8 cellular contexts compared by ENCODE assay signal in genomic region chr1:179814513-179814838, GRCh38.
DNase-seq lines count a peak whose midpoint lies in the region; ATAC-seq and TF ChIP-seq lines count a peak whose summit lies in the region.

No MANE protein-coding gene starts in this region.

- TF ChIP-seq CTCF in AG10803 (conservative IDR thresholded peaks at IDR 0.05; ENCODE audit: low read length) = no peak

- H3K27me3 ChIP-seq in mononuclear cell (ENCODE audit: insufficient read depth, low read length) = no peaks in the 10 kb centered on the region

- ATAC-seq in GM19463 (IDR thresholded peaks at IDR 0.05; ENCODE audit: unreplicated experiment) (peak; percentile 40), HG02678 (IDR thresholded peaks at IDR 0.05; ENCODE audit: unreplicated experiment) (no peak)

- H3K4me3 ChIP-seq in AG10803 (ENCODE audit: low read length) (peak overlapping the region; percentile 60), mononuclear cell (ENCODE audit: low read length) (peak overlapping the region; percentile 43)
- peak overlapping the region; percentile 57 for H3K4me3 ChIP-seq in Jurkat, Clone E6-1 (ENCODE audit: low read length)

- H3K27ac ChIP-seq in cingulate gyrus (ENCODE audit: low read depth, low read length) = peak overlapping the region; percentile 41

- DNase-seq in AG10803 (ENCODE audit: low read depth) (no peak), pons (ENCODE audit: low spot score) (no peak)
- DNase-seq in Jurkat, Clone E6-1 (ENCODE audit: low read depth, low spot score) = no peak
- DNase-seq in stimulated activated CD4-positive, alpha-beta T cell treated with anti-CD3 and anti-CD28 coated beads, Interleukin-12 subunit alpha, Interleukin-12 subunit beta, amount 100 ng/mL, for 4 hours = no peak

- H3K4me1 ChIP-seq in mononuclear cell (ENCODE audit: insufficient read depth, low read length) = peaks cover 16% of the 10 kb centered on the region

- no peaks in the 10 kb centered on the region for H3K9me3 ChIP-seq in mononuclear cell (ENCODE audit: low read depth, low read length)
